29 cellular contexts compared by ENCODE assay signal in genomic region chr22:31446767-31447166, GRCh38.
"Had no signal": no experiment of that assay in that cellular context is flagged by ENCODE, and none has a peak within 500 bp of the region (broad histone marks: within the 10 kb centered on the region; RNA-seq: fewer than 3 reads in every experiment).

No MANE protein-coding gene starts in this region.

- H3K27ac ChIP-seq: breast epithelium, Peyer's patch, RWPE1, SJSA1 had no signal

- DNase-seq: activated CD4-positive, alpha-beta T cell treated with anti-CD3 and anti-CD28 coated beads for 4 hours; activated CD8-positive, alpha-beta memory T cell treated with anti-CD3 and anti-CD28 coated beads, Interleukin-2, amount 50 U/mL, for 4 hours; activated CD8-positive, alpha-beta T cell treated with anti-CD3 and anti-CD28 coated beads for 36 hours; activated effector memory CD4-positive, alpha-beta T cell treated with Interleukin-2 at 50 U/mL for 16 hours; activated naive CD4-positive, alpha-beta T cell; aorta; KG1; MV-4-11; NCI-H1105; NCI-H1436; NCI-H1694 treated with DMSO at 0.1 percent for 48 hours; NCI-H2029 treated with DMSO at 0.1 percent for 48 hours; NCI-H345; NCI-H510A; NCI-H526 treated with DMSO at 0.1 percent for 48 hours; NCI-H82; NK-92 treated with Interleukin-12 subunit alpha and Interleukin-12 subunit beta, amount 100 ng/mL, for 24 hours; Peyer's patch; SHP77; SW 1271 had no signal

- ATAC-seq: activated CD4-positive, CD25-positive, alpha-beta regulatory T cell treated with anti-CD3 and anti-CD28 coated beads, Interleukin-2, amount 50 U/mL, for 24 hours; activated CD8-positive, alpha-beta T cell treated with anti-CD3 and anti-CD28 coated beads for 36 hours; SK-N-SH treated with all-trans-retinoic acid at 6 μM for 48 hours had no signal

- H3K4me1 Mint-ChIP-seq: activated naive CD4-positive, alpha-beta T cell treated with anti-CD3 and anti-CD28 coated beads, Interleukin-2, amount 50 U/mL, for 24 hours had no signal

- H3K4me3 Mint-ChIP-seq: activated CD8-positive, alpha-beta T cell treated with anti-CD3 and anti-CD28 coated beads for 36 hours; activated naive CD4-positive, alpha-beta T cell treated with anti-CD3 and anti-CD28 coated beads, Interleukin-2, amount 50 U/mL, for 24 hours; activated T-helper 1 cell treated with anti-CD3 and anti-CD28 coated beads, Interleukin-12 subunit alpha, Interleukin-12 subunit beta, Interleukin-2, Interleukin-4 antibody, amounts not matched to agents 30 ng/mL and 10 ng/mL and 1 ng/mL, durations not matched to agents 14 hours and 24 hours and 36 hours; central memory CD8-positive, alpha-beta T cell; T-helper 2 cell treated with Interferon-gamma antibody and Interleukin-4, amounts not matched to agents 5 μg/mL and 100 μg/mL, for 36 hours had no signal

- H3K27me3 Mint-ChIP-seq: activated CD8-positive, alpha-beta T cell treated with anti-CD3 and anti-CD28 coated beads for 36 hours; activated naive CD4-positive, alpha-beta T cell treated with anti-CD3 and anti-CD28 coated beads, Interleukin-2, amount 50 U/mL, for 24 hours; central memory CD8-positive, alpha-beta T cell had no signal

- H3K9me3 Mint-ChIP-seq: activated CD8-positive, alpha-beta T cell treated with anti-CD3 and anti-CD28 coated beads for 36 hours; activated naive CD4-positive, alpha-beta T cell treated with anti-CD3 and anti-CD28 coated beads, Interleukin-2, amount 50 U/mL, for 24 hours; activated T-helper 1 cell treated with anti-CD3 and anti-CD28 coated beads, Interleukin-12 subunit alpha, Interleukin-12 subunit beta, Interleukin-2, Interleukin-4 antibody, amounts not matched to agents 30 ng/mL and 10 ng/mL and 1 ng/mL, durations not matched to agents 14 hours and 24 hours and 36 hours; central memory CD8-positive, alpha-beta T cell; T-helper 2 cell treated with Interferon-gamma antibody and Interleukin-4, amounts not matched to agents 5 μg/mL and 100 μg/mL, for 36 hours had no signal

- H3K27ac Mint-ChIP-seq: activated CD8-positive, alpha-beta T cell treated with anti-CD3 and anti-CD28 coated beads for 36 hours; activated naive CD4-positive, alpha-beta T cell treated with anti-CD3 and anti-CD28 coated beads, Interleukin-2, amount 50 U/mL, for 24 hours; activated T-helper 1 cell treated with anti-CD3 and anti-CD28 coated beads, Interleukin-12 subunit alpha, Interleukin-12 subunit beta, Interleukin-2, Interleukin-4 antibody, amounts not matched to agents 30 ng/mL and 10 ng/mL and 1 ng/mL, durations not matched to agents 14 hours and 24 hours and 36 hours; T-helper 2 cell treated with Interferon-gamma antibody and Interleukin-4, amounts not matched to agents 5 μg/mL and 100 μg/mL, for 36 hours had no signal

- H3K27me3 ChIP-seq: breast epithelium, Peyer's patch, SJSA1 had no signal

- H3K4me3 ChIP-seq: breast epithelium, Peyer's patch, SJSA1 had no signal

- H3K9me3 ChIP-seq: breast epithelium, Peyer's patch, SJSA1 had no signal

- H3K4me1 ChIP-seq: breast epithelium, Peyer's patch, SJSA1 had no signal

- H3K36me3 ChIP-seq: breast epithelium had no signal
